In genomic region chr19:18225702-18226468, GRCh38 we compare ENCODE assay signal across 11 cellular contexts. TPM values are rescaled to one million over a fixed set of nuclear protein-coding genes. Genes with fewer than 3 reads are reported as not detected.
DNase-seq lines count a peak whose midpoint lies in the region; ATAC-seq and TF ChIP-seq lines count a peak whose summit lies in the region.
"Had no signal": no experiment of that assay in that cellular context is flagged by ENCODE, and none has a peak within 500 bp of the region (broad histone marks: within the 10 kb centered on the region; RNA-seq: fewer than 3 reads in every experiment).

Gene PDE4C (minus strand): TSS chr19:18226438. CDS start chr19:18226415, 23 bp downstream.

- no peaks in the 10 kb centered on the region for H3K9me3 ChIP-seq in neural progenitor cell (ENCODE audit: low read depth)
- H3K9me3 ChIP-seq: thyroid gland had no signal

- no peak within 1 kb of the TSS for H3K27ac ChIP-seq in KMS-11
- H3K27ac ChIP-seq in neural progenitor cell = no peak within 1 kb of the TSS

- H3K4me2 ChIP-seq in KMS-11 (peak within 1 kb of the TSS; percentile 98; the same call in 1 of the 2 replicates), neural progenitor cell (peak within 1 kb of the TSS; percentile 75)

- H3K4me1 Mint-ChIP-seq in effector memory CD8-positive, alpha-beta T cell (ENCODE audit: low read depth in 2 of 2) = peaks cover 18 to 26% of the 10 kb centered on the region in 2 donors
- H3K4me1 Mint-ChIP-seq in neural progenitor cell = peaks cover 17% of the 10 kb centered on the region

- H2AFZ ChIP-seq in KMS-11 (ENCODE audit: low read depth) = no peak within 1 kb of the TSS
- H2AFZ ChIP-seq in neural progenitor cell (replicated peaks) = no peak within 1 kb of the TSS

- no peak within 1 kb of the TSS for H3K27ac Mint-ChIP-seq in effector memory CD8-positive, alpha-beta T cell
- H3K27ac Mint-ChIP-seq in neural progenitor cell = peak within 1 kb of the TSS; percentile 57

- DNase-seq in DMS53 (lab: John Stamatoyannopoulos, UW) (peak; percentile 68), neural progenitor cell (ENCODE audit: low spot score) (peak; percentile 35), NCI-H2227 (lab: John Stamatoyannopoulos, UW; ENCODE audit: unreplicated experiment) (no peak), T-helper 1 cell (no peak)
- DNase-seq in effector memory CD8-positive, alpha-beta T cell = no peak
- DNase-seq: activated CD4-positive, alpha-beta T cell treated with anti-CD3 and anti-CD28 coated beads for 4 hours; NCI-H1417 treated with DMSO at 0.1 percent for 48 hours; thyroid gland had no signal

- H3F3A ChIP-seq in neural progenitor cell (ENCODE audit: low read depth) = peaks cover 32% of the 10 kb centered on the region

- ATAC-seq in effector memory CD8-positive, alpha-beta T cell (replicated peaks) = peak; percentile 25
- ATAC-seq in HG03571 (IDR thresholded peaks at IDR 0.05; ENCODE audit: unreplicated experiment) (no peak), GM19467 (IDR thresholded peaks at IDR 0.05; ENCODE audit: unreplicated experiment) (no peak)

- TF ChIP-seq CTCF in KMS-11 (conservative IDR thresholded peaks at IDR 0.05; ENCODE audit: low read depth, low read length) (no peak), neural progenitor cell (IDR thresholded peaks at IDR 0.05) (no peak)

- no peaks in the 10 kb centered on the region for H3K79me2 ChIP-seq in KMS-11 (ENCODE audit: insufficient read depth, low read depth)
- H3K79me2 ChIP-seq in neural progenitor cell (ENCODE audit: low read depth) = no peaks in the 10 kb centered on the region

- H3K9me3 Mint-ChIP-seq in effector memory CD8-positive, alpha-beta T cell = no peaks in the 10 kb centered on the region
- no peaks in the 10 kb centered on the region for H3K9me3 Mint-ChIP-seq in neural progenitor cell

- H4K20me1 ChIP-seq in KMS-11 (ENCODE audit: insufficient read depth) (no peaks in the 10 kb centered on the region), neural progenitor cell (ENCODE audit: low read depth) (peaks cover 18% of the 10 kb centered on the region)

- no peaks in the 10 kb centered on the region for H3K36me3 ChIP-seq in KMS-11 (ENCODE audit: insufficient read depth)
- no peaks in the 10 kb centered on the region for H3K36me3 ChIP-seq in neural progenitor cell
- H3K36me3 ChIP-seq: thyroid gland had no signal

- H3K36me3 Mint-ChIP-seq in effector memory CD8-positive, alpha-beta T cell (ENCODE audit: insufficient read depth) = peaks cover 2% of the 10 kb centered on the region
- H3K36me3 Mint-ChIP-seq in neural progenitor cell = no peaks in the 10 kb centered on the region

- H3K4me1 ChIP-seq in KMS-11 (ENCODE audit: low read depth, poor library complexity, severe bottlenecking) (peaks cover 7% of the 10 kb centered on the region), neural progenitor cell (peaks cover 4% of the 10 kb centered on the region)

- H3K27me3 Mint-ChIP-seq in effector memory CD8-positive, alpha-beta T cell = peaks cover 57 to 86% of the 10 kb centered on the region in 2 donors
- peaks cover 59% of the 10 kb centered on the region for H3K27me3 Mint-ChIP-seq in neural progenitor cell (ENCODE audit: insufficient read depth, low read depth)

- H3K4me3 Mint-ChIP-seq in effector memory CD8-positive, alpha-beta T cell = peak within 1 kb of the TSS; percentile 84 to 97
- H3K4me3 Mint-ChIP-seq in neural progenitor cell = peak within 1 kb of the TSS; percentile 93

- H3K27me3 ChIP-seq in KMS-11 (ENCODE audit: insufficient read depth, low read depth) (peaks cover 66% of the 10 kb centered on the region), neural progenitor cell (peaks cover 52% of the 10 kb centered on the region)

- H3K4me3 ChIP-seq in KMS-11 (IDR thresholded peaks at IDR 0.05; ENCODE audit: insufficient read depth, low read depth, low read length) (no peak within 1 kb of the TSS), neural progenitor cell (no peak within 1 kb of the TSS)

- H3K9ac ChIP-seq in KMS-11 (no peak within 1 kb of the TSS), neural progenitor cell (no peak within 1 kb of the TSS)

RNA-seq across cellular contexts. Expression of gene PDE4C, which starts in this region (rescaled TPM):
- 0.28 and 0.62 TPM in 2 replicates for total RNA-seq in neural progenitor cell (ENCODE audit: low replicate concordance)

Comparison
In these comparisons a context has a peak if more than half of its experiments do, and no peak if none do; other contexts are left out.
1. Peak in DNase-seq and H3K4me2 ChIP-seq in neural progenitor cell; RNA of the gene not detected or under 1 TPM.